ENCODE assay signal across 16 cellular contexts in genomic region chr14:95146079-95146771, GRCh38. TPM values are rescaled to one million over a fixed set of nuclear protein-coding genes. Genes with fewer than 3 reads are reported as not detected.
DNase-seq lines count a peak whose midpoint lies in the region; ATAC-seq, FAIRE-seq and TF ChIP-seq lines count a peak whose summit lies in the region.
"Had no signal": no experiment of that assay in that cellular context is flagged by ENCODE, and none has a peak within 500 bp of the region (broad histone marks: within the 10 kb centered on the region; RNA-seq: fewer than 3 reads in every experiment).

No MANE protein-coding gene starts in this region.

- peak overlapping the region; percentile 71 for H3K27ac Mint-ChIP-seq in WTC11
- H3K27ac Mint-ChIP-seq: activated CD4-positive, alpha-beta T cell treated with anti-CD3 and anti-CD28 coated beads, Interleukin-2, amount 10 ng/mL, durations not matched to agents 24 days and 14 days; activated T-helper 1 cell treated with anti-CD3 and anti-CD28 coated beads, Interleukin-12 subunit alpha, Interleukin-12 subunit beta, Interleukin-2, Interleukin-4 antibody, amounts not matched to agents 30 ng/mL and 10 ng/mL and 1 ng/mL, durations not matched to agents 14 hours and 24 hours and 36 hours; T-helper 1 cell treated with Interleukin-12 subunit alpha and Interleukin-12 subunit beta and Interleukin-4 antibody, amounts not matched to agents 30 μg/mL and 1 μg/mL, for 36 hours had no signal

- H3K4me3 Mint-ChIP-seq in WTC11, result peak overlapping the region; percentile 17; the same call in 1 of the 2 replicates
- H3K4me3 Mint-ChIP-seq: activated CD4-positive, alpha-beta T cell treated with anti-CD3 and anti-CD28 coated beads, Interleukin-2, amount 10 ng/mL, durations not matched to agents 24 days and 14 days; activated T-helper 1 cell treated with anti-CD3 and anti-CD28 coated beads, Interleukin-12 subunit alpha, Interleukin-12 subunit beta, Interleukin-2, Interleukin-4 antibody, amounts not matched to agents 30 ng/mL and 10 ng/mL and 1 ng/mL, durations not matched to agents 14 hours and 24 hours and 36 hours; T-helper 1 cell treated with Interleukin-12 subunit alpha and Interleukin-12 subunit beta and Interleukin-4 antibody, amounts not matched to agents 30 μg/mL and 1 μg/mL, for 36 hours had no signal

- DNase-seq in WTC11 (ENCODE audit: low spot score) (no peak), kidney (peak; percentile 81), spleen (peak; percentile 64), NAMALWA (ENCODE audit: low spot score) (no peak), SKM-1 treated with dmso at 0.1 percent for 144 hours (lab: John Stamatoyannopoulos, UW; ENCODE audit: unreplicated experiment) (no peak), GM19239 (ENCODE audit: insufficient read length, low spot score) (no peak)
- DNase-seq: activated CD4-positive, alpha-beta T cell treated with anti-CD3 and anti-CD28 coated beads, Interleukin-2, amount 10 ng/mL, durations not matched to agents 24 days and 14 days; effector memory CD4-positive, alpha-beta T cell; gastrocnemius medialis; IMR-90; NCI-H1694; NCI-H524 had no signal

- H3K4me3 ChIP-seq in HEK293 (ENCODE audit: low read depth, low read length) (no peak overlapping the region), kidney (ENCODE audit: low read length in 2 of 2) (no peak overlapping the region), spleen (no peak overlapping the region)
- H3K4me3 ChIP-seq: gastrocnemius medialis had no signal

- intact Hi-C loops in kidney (cut with DNase I), result no loop called here
- intact Hi-C loops in spleen (cut with DNase I; ENCODE audit: low total_unique reads), result no loop called here

- peaks cover 81% of the 10 kb centered on the region for H3K4me1 Mint-ChIP-seq in WTC11

- ATAC-seq in WTC11 (peak; percentile 49), HG03108 (IDR thresholded peaks at IDR 0.05; ENCODE audit: unreplicated experiment) (no peak)
- ATAC-seq: gastrocnemius medialis had no signal

- peaks cover 0 to 2% of the 10 kb centered on the region in 2 experiments; a peak in 1 of 3 replicates for H3K36me3 ChIP-seq in HEK293 (ENCODE audit: control insufficient read depth in 2 of 2, insufficient read depth in 1 of 2, low read length in 2 of 2)
- H3K36me3 ChIP-seq in kidney (ENCODE audit: control insufficient read depth in 1 of 2, insufficient read depth in 2 of 2, low read length in 2 of 2), result no peaks in the 10 kb centered on the region
- peaks cover 0 to 10% (median 0%) of the 10 kb centered on the region in 6 donors for H3K36me3 ChIP-seq in spleen
- H3K36me3 ChIP-seq: gastrocnemius medialis had no signal

- TF ChIP-seq CTCF in HEK293 (tag by site-specific recombination; IDR thresholded peaks at IDR 0.05) (no peak), WTC11 (IDR thresholded peaks at IDR 0.05) (no peak), kidney (IDR thresholded peaks at IDR 0.05; ENCODE audit: borderline replicate concordance, extremely low read depth, insufficient read depth) (no peak), spleen (IDR thresholded peaks at IDR 0.05 in 8 of 11, conservative IDR thresholded peaks at IDR 0.05 in 3 of 11) (no peak)

- TF ChIP-seq POLR2A in spleen (IDR thresholded peaks at IDR 0.05), result no peak

- 67 to 85% (median 82%) methylated on average over 10 of the region's 10 CpGs for WGBS in spleen, 5 donors

- peaks cover 32% of the 10 kb centered on the region for H3K4me1 ChIP-seq in HEK293 (ENCODE audit: control insufficient read depth, insufficient read depth, low read length)
- H3K4me1 ChIP-seq in kidney (ENCODE audit: control insufficient read depth in 1 of 2, insufficient read depth in 1 of 2, low read depth in 1 of 2, low read length in 2 of 2), result peaks cover 2 to 11% of the 10 kb centered on the region in 2 donors
- H3K4me1 ChIP-seq in spleen, result peaks cover 24 to 89% (median 71%) of the 10 kb centered on the region in 6 donors

- H3K27me3 ChIP-seq in spleen (replicated peaks in 1 of 7), result no peaks in the 10 kb centered on the region
- H3K27me3 ChIP-seq: gastrocnemius medialis had no signal

- FAIRE-seq in kidney (lab: Jason Lieb, UNC) (no peak), GM19239 (lab: Jason Lieb, UNC) (no peak)

- H3K9ac ChIP-seq in kidney (ENCODE audit: low read length in 2 of 2), result no peak overlapping the region

- peaks cover 15% of the 10 kb centered on the region for H3K9me3 Mint-ChIP-seq in WTC11

- H3K27ac ChIP-seq in HEK293 (ENCODE audit: extremely low read depth, low read depth, low read length) (no peak overlapping the region), kidney (ENCODE audit: low read depth in 2 of 2, low read length in 2 of 2) (no peak overlapping the region), spleen (peak overlapping the region in 4 of 8 donors; percentile 16 to 58 (median 43))
- H3K27ac ChIP-seq: gastrocnemius medialis had no signal

- CTCF ChIA-PET in HEK293 (lab: Yijun Ruan, JAX), result no interaction called here
- CTCF ChIA-PET in WTC11 (lab: Charles Lee), result interaction anchor here (0.6 kb wide), 2 partner anchors 49 to 166 kb away, joined by 3 to 8 read pairs; no protein-coding TSS in a partner anchor

- H3K9me3 ChIP-seq in HEK293 (ENCODE audit: control insufficient read depth, insufficient read depth, low read depth, low read length) (no peaks in the 10 kb centered on the region), kidney (ENCODE audit: control insufficient read depth in 1 of 2, low read length in 2 of 2) (peaks cover 0 to 8% of the 10 kb centered on the region in 2 donors), spleen (peaks cover 8 to 25% (median 21%) of the 10 kb centered on the region in 8 donors)

- no peaks in the 10 kb centered on the region for H3K27me3 Mint-ChIP-seq in WTC11 (ENCODE audit: low read depth)
- H3K27me3 Mint-ChIP-seq: activated CD4-positive, alpha-beta T cell treated with anti-CD3 and anti-CD28 coated beads, Interleukin-2, amount 10 ng/mL, durations not matched to agents 24 days and 14 days had no signal

- H3K36me3 Mint-ChIP-seq in WTC11, result peaks cover 19% of the 10 kb centered on the region

- POLR2A ChIA-PET in HEK293 (lab: Yijun Ruan, JAX), result no interaction called here
- POLR2A ChIA-PET in WTC11 (lab: Charles Lee), result no interaction called here

TF ChIP-seq in HEK293, 187 proteins besides CTCF, POLR2A, EP300 and RAD21 (continues in another document):
- TF ChIP-seq ZNF600 (tag by site-specific recombination; IDR thresholded peaks at IDR 0.05), result 0 out of 2 replicates have a peak, but pooled peaks have one; percentile 37
- TF ChIP-seq ZNF488 (tag by site-specific recombination; IDR thresholded peaks at IDR 0.05), result no peak
- TF ChIP-seq ZNF558 (tag by site-specific recombination; IDR thresholded peaks at IDR 0.05), result no peak
- TF ChIP-seq ZNF169 (tag by site-specific recombination; IDR thresholded peaks at IDR 0.05), result no peak
- 0 out of 2 replicates have a peak, but pooled peaks have one; percentile 15 for TF ChIP-seq MZF1 (tag by site-specific recombination; IDR thresholded peaks at IDR 0.05; ENCODE audit: borderline replicate concordance)
- TF ChIP-seq ZNF658 (tag by site-specific recombination; IDR thresholded peaks at IDR 0.05), result no peak
- no peak for TF ChIP-seq ZNF623 (tag by site-specific recombination; IDR thresholded peaks at IDR 0.05)
- TF ChIP-seq KLF17 (tag by site-specific recombination; IDR thresholded peaks at IDR 0.05), result no peak

TF ChIP-seq in WTC11, 78 proteins besides CTCF, POLR2A, EP300 and RAD21 (continues in another document):
- TF ChIP-seq SMAD4 (CRISPR knock-in tag; IDR thresholded peaks at IDR 0.05), result no peak
- no peak for TF ChIP-seq MAX (CRISPR knock-in tag; IDR thresholded peaks at IDR 0.05)
- no peak for TF ChIP-seq ZBTB43 (CRISPR knock-in tag; IDR thresholded peaks at IDR 0.05)
- no peak for TF ChIP-seq JAZF1 (CRISPR knock-in tag; IDR thresholded peaks at IDR 0.05)
- no peak for TF ChIP-seq TP53 (CRISPR knock-in tag; IDR thresholded peaks at IDR 0.05)
- no peak for TF ChIP-seq ZNF232 (CRISPR knock-in tag; IDR thresholded peaks at IDR 0.05)
- no peak for TF ChIP-seq KAT7 (CRISPR knock-in tag; IDR thresholded peaks at IDR 0.05; ENCODE audit: borderline replicate concordance)
- TF ChIP-seq ZNF423 (CRISPR knock-in tag; IDR thresholded peaks at IDR 0.05), result no peak
- no peak for TF ChIP-seq TCF7 (CRISPR knock-in tag; IDR thresholded peaks at IDR 0.05; ENCODE audit: low read depth)

RNA-seq across cellular contexts. Expression of gene DICER1, which starts 11.1 kb away (rescaled TPM):
- total RNA-seq in WTC11 (2021), result 56.0 to 62.0 TPM (median 56.5 TPM) in 3 replicates
- 83.6 TPM for total RNA-seq in kidney
- 6.0 TPM for polyA plus RNA-seq in kidney (ENCODE audit: insufficient read depth, low read depth, low replicate concordance)
- 100 to 1,000 TPM in 1 of 7 donors, 10 to 100 TPM in 6; 61.1 to 124 (median 91.9) TPM for total RNA-seq in spleen
- 10 to 100 TPM in 1 of 3 donors, 1 to 10 TPM in 2; 7.1 to 10.3 (median 8.3) TPM for polyA plus RNA-seq in spleen

Comparison
In these comparisons a context has a peak if more than half of its experiments do, and no peak if none do; other contexts are left out.
1. DNase-seq: peak in kidney (single experiment) and spleen (single experiment); none in WTC11 (single experiment), NAMALWA (single experiment), SKM-1 treated with dmso at 0.1 percent for 144 hours (single experiment) and GM19239 (single experiment).